ENCODE assay signal across 19 cellular contexts in the genomic region with DNA sequence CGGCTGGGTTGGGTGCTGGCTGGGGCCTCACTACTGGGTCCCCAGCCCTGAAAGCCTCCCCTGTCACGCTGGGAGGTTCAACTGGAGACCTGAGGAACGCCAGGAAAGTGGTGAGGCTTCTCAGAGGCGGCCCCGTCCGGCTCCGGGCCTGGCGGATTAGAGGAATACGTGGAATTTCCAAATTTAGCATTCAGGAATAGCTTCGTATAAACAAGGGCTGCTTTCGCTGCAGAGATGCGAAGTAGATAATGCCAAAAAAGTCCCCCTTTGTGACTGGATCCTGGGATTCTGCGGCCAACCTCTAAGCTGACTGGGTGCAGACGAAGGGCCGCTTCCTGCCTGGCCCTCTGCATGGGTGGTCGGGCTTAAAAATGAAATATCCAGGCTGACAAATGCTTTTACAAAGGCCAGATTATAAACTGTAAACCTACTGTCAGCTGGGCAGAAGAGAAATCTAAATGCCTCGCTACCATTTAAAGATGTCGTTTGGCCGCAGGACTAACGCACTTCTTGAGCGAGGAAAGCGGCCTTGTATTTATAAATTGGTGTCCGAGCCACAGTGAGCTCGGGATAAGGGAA.
A peak's percentile ranks its signal among the peaks of the same experiment; 100 is the strongest.
DNase-seq lines count a peak whose midpoint lies in the region; ATAC-seq and TF ChIP-seq lines count a peak whose summit lies in the region.
"Had no signal": no experiment of that assay in that cellular context is flagged by ENCODE, and none has a peak within 500 bp of the region (broad histone marks: within the 10 kb centered on the region; RNA-seq: fewer than 3 reads in every experiment).

No MANE protein-coding gene starts in this region.

- no peaks in the 10 kb centered on the region for H3K4me1 Mint-ChIP-seq in CD8-positive, alpha-beta T cell (ENCODE audit: low read depth)

- H2AFZ ChIP-seq in mesenchymal stem cell (ENCODE audit: low read depth, low read length) (no peak overlapping the region), MM.1S (ENCODE audit: low read length) (no peak overlapping the region)

- no peaks in the 10 kb centered on the region for H3K79me1 ChIP-seq in mesenchymal stem cell (replicated peaks; ENCODE audit: low read length, poor library complexity, severe bottlenecking)

- H3K14ac ChIP-seq in mesenchymal stem cell (ENCODE audit: low read length in 2 of 2), result no peak overlapping the region

- H3K9me2 ChIP-seq in MM.1S (replicated peaks; ENCODE audit: insufficient read depth, low read length), result no peaks in the 10 kb centered on the region

- no peak overlapping the region for H2BK120ac ChIP-seq in mesenchymal stem cell (ENCODE audit: low read depth, low read length)

- no peak for ATAC-seq in CD8-positive, alpha-beta T cell
- ATAC-seq in HG03135 (IDR thresholded peaks at IDR 0.05; ENCODE audit: unreplicated experiment) (no peak), HG02759 (IDR thresholded peaks at IDR 0.05; ENCODE audit: unreplicated experiment) (no peak)

- H4K20me1 ChIP-seq in MM.1S (ENCODE audit: insufficient read depth, low read length), result no peaks in the 10 kb centered on the region

- CTCF ChIA-PET in CD8-positive, alpha-beta T cell (lab: Charles Lee), result no interaction called here

- POLR2A ChIA-PET in CD8-positive, alpha-beta T cell (lab: Charles Lee), result no interaction called here

- 33% methylated on average over 16 of the region's 24 CpGs for WGBS in esophagus muscularis mucosa
- 87% methylated on average over 22 of the region's 24 CpGs for WGBS in mesenchymal stem cell

- H3K36me3 ChIP-seq in esophagus muscularis mucosa (no peaks in the 10 kb centered on the region), mesenchymal stem cell (ENCODE audit: control insufficient read depth in 1 of 2, insufficient read depth in 2 of 2, low read depth in 1 of 2, low read length in 2 of 2) (no peaks in the 10 kb centered on the region), rectal smooth muscle tissue (ENCODE audit: control insufficient read depth, insufficient read depth, low read length) (no peaks in the 10 kb centered on the region), MM.1S (replicated peaks; ENCODE audit: insufficient read depth, low read length) (no peaks in the 10 kb centered on the region)
- no peaks in the 10 kb centered on the region for H3K36me3 ChIP-seq in CD8-positive, alpha-beta T cell (ENCODE audit: insufficient read depth, low read length)

- H4K91ac ChIP-seq in mesenchymal stem cell (ENCODE audit: low read length), result no peak overlapping the region

- no peak overlapping the region for H2BK12ac ChIP-seq in mesenchymal stem cell (ENCODE audit: low read length in 2 of 2)

- H3K27ac Mint-ChIP-seq in CD8-positive, alpha-beta T cell, result no peak overlapping the region
- H3K27ac Mint-ChIP-seq: HFFc6 had no signal

- intact Hi-C loops in esophagus muscularis mucosa (cut with DNase I), result no loop called here
- intact Hi-C loops in CD8-positive, alpha-beta T cell (cut with DNase I, micrococcal nuclease), result no loop called here

- H3K4me3 ChIP-seq in esophagus muscularis mucosa, result peak overlapping the region in 2 of 4 donors; percentile 20 to 22
- no peak overlapping the region for H3K4me3 ChIP-seq in mesenchymal stem cell (ENCODE audit: insufficient read depth in 1 of 2, low read depth in 1 of 2, low read length in 2 of 2)
- H3K4me3 ChIP-seq in rectal smooth muscle tissue (ENCODE audit: low read length), result no peak overlapping the region
- no peak overlapping the region for H3K4me3 ChIP-seq in CD8-positive, alpha-beta T cell (ENCODE audit: low read depth, low read length)
- no peak overlapping the region for H3K4me3 ChIP-seq in MM.1S (ENCODE audit: low read length)

- no peak overlapping the region for H3K4me2 ChIP-seq in mesenchymal stem cell (ENCODE audit: low read length, poor library complexity, severe bottlenecking)
- no peak overlapping the region for H3K4me2 ChIP-seq in MM.1S (ENCODE audit: low read depth, low read length)
- H3K4me2 ChIP-seq: KMS-11 had no signal

- H3K4me1 ChIP-seq in esophagus muscularis mucosa, result peaks cover 5 to 31% (median 29%) of the 10 kb centered on the region in 4 donors
- no peaks in the 10 kb centered on the region for H3K4me1 ChIP-seq in mesenchymal stem cell (ENCODE audit: control insufficient read depth, insufficient read depth, low read depth, low read length)
- H3K4me1 ChIP-seq in rectal smooth muscle tissue (ENCODE audit: control insufficient read depth, insufficient read depth, low read length), result peaks cover 27% of the 10 kb centered on the region
- no peaks in the 10 kb centered on the region for H3K4me1 ChIP-seq in CD8-positive, alpha-beta T cell (ENCODE audit: insufficient read depth, low read length)
- no peaks in the 10 kb centered on the region for H3K4me1 ChIP-seq in MM.1S (ENCODE audit: low read length)

- H3F3A ChIP-seq in MM.1S (ENCODE audit: insufficient read depth, low read length), result no peaks in the 10 kb centered on the region

- TF ChIP-seq CTCF in esophagus muscularis mucosa (IDR thresholded peaks at IDR 0.05) (no peak), MM.1S (IDR thresholded peaks at IDR 0.05; ENCODE audit: low read length) (no peak)
- no peak for TF ChIP-seq CTCF in CD8-positive, alpha-beta T cell (IDR thresholded peaks at IDR 0.05)

- TF ChIP-seq POLR2A in esophagus muscularis mucosa (IDR thresholded peaks at IDR 0.05; ENCODE audit: low read depth), result no peak

- H4K8ac ChIP-seq in mesenchymal stem cell (ENCODE audit: low read length), result no peak overlapping the region

- peak overlapping the region; percentile 46 for H2BK15ac ChIP-seq in mesenchymal stem cell (ENCODE audit: low read depth, poor library complexity, severe bottlenecking)

- no peak overlapping the region for H2BK5ac ChIP-seq in mesenchymal stem cell (ENCODE audit: low read depth, low read length, poor library complexity, severe bottlenecking)

- no peak overlapping the region for H2AK5ac ChIP-seq in mesenchymal stem cell (ENCODE audit: low read length, severe bottlenecking)

- H3K79me2 ChIP-seq in MM.1S (ENCODE audit: low read length), result no peaks in the 10 kb centered on the region

- H3K9me3 ChIP-seq in esophagus muscularis mucosa, result no peaks in the 10 kb centered on the region
- no peaks in the 10 kb centered on the region for H3K9me3 ChIP-seq in mesenchymal stem cell (ENCODE audit: control insufficient read depth, low read length)
- H3K9me3 ChIP-seq in CD8-positive, alpha-beta T cell (ENCODE audit: low read length), result no peaks in the 10 kb centered on the region
- H3K9me3 ChIP-seq in MM.1S (replicated peaks; ENCODE audit: insufficient read depth, low read length), result no peaks in the 10 kb centered on the region

- H3K4ac ChIP-seq in mesenchymal stem cell (ENCODE audit: low read depth in 1 of 2, low read length in 2 of 2), result no peak overlapping the region

- H3K27me3 ChIP-seq in esophagus muscularis mucosa, result no peaks in the 10 kb centered on the region
- peaks cover 0 to 56% of the 10 kb centered on the region in 2 experiments for H3K27me3 ChIP-seq in mesenchymal stem cell (ENCODE audit: control insufficient read depth in 1 of 2, insufficient read depth in 1 of 2, low read length in 2 of 2)
- no peaks in the 10 kb centered on the region for H3K27me3 ChIP-seq in rectal smooth muscle tissue (ENCODE audit: control insufficient read depth, insufficient read depth, low read length)
- no peaks in the 10 kb centered on the region for H3K27me3 ChIP-seq in CD8-positive, alpha-beta T cell (ENCODE audit: insufficient read depth, low read length)
- H3K27me3 ChIP-seq in MM.1S (replicated peaks; ENCODE audit: insufficient read depth, low read length), result peaks cover 42% of the 10 kb centered on the region

- no peak overlapping the region for H3K23ac ChIP-seq in mesenchymal stem cell (ENCODE audit: low read length in 2 of 2)

- H3K4me3 Mint-ChIP-seq in CD8-positive, alpha-beta T cell, result no peak overlapping the region
- H3K4me3 Mint-ChIP-seq: HFFc6 had no signal

- no peak for TF ChIP-seq EP300 in esophagus muscularis mucosa (IDR thresholded peaks at IDR 0.05)

- H3K27me3 Mint-ChIP-seq in CD8-positive, alpha-beta T cell (ENCODE audit: low read depth), result peaks cover 17% of the 10 kb centered on the region

- no peaks in the 10 kb centered on the region for H3K36me3 Mint-ChIP-seq in CD8-positive, alpha-beta T cell

- no peak overlapping the region for H3K9ac ChIP-seq in mesenchymal stem cell (ENCODE audit: low read length)
- H3K9ac ChIP-seq in rectal smooth muscle tissue (ENCODE audit: low read length), result no peak overlapping the region
- H3K9ac ChIP-seq in MM.1S (ENCODE audit: low read length), result no peak overlapping the region
- H3K9ac ChIP-seq: KMS-11 had no signal

- no peak overlapping the region for H3K18ac ChIP-seq in mesenchymal stem cell (ENCODE audit: low read depth in 1 of 2, low read length in 2 of 2)

- DNase-seq in AG08396 (ENCODE audit: low spot score) (peak; percentile 28), esophagus muscularis mucosa (ENCODE audit: extremely low spot score) (no peak), mesenchymal stem cell (no peak), MM.1S (no peak)
- no peak for DNase-seq in CD8-positive, alpha-beta T cell
- DNase-seq: 8988T, C1 segment of cervical spinal cord, COR-L47, HFFc6, NCI-H1092 treated with DMSO at 0.1 percent for 48 hours, NCI-H1694, NCI-H345, NCI-H526 treated with DMSO at 0.1 percent for 48 hours, OCI-M1 had no signal

- no peaks in the 10 kb centered on the region for H3K9me3 Mint-ChIP-seq in CD8-positive, alpha-beta T cell
- H3K9me3 Mint-ChIP-seq: HFFc6 had no signal

- H3K27ac ChIP-seq in esophagus muscularis mucosa (replicated peaks in 1 of 4), result peak overlapping the region; percentile 89 to 91 (median 90)
- H3K27ac ChIP-seq in mesenchymal stem cell (ENCODE audit: low read length, poor library complexity, severe bottlenecking), result no peak overlapping the region
- peak overlapping the region; percentile 94 for H3K27ac ChIP-seq in rectal smooth muscle tissue (ENCODE audit: low read depth, low read length)
- no peak overlapping the region for H3K27ac ChIP-seq in CD8-positive, alpha-beta T cell (ENCODE audit: low read depth, low read length)
- H3K27ac ChIP-seq in MM.1S (ENCODE audit: low read length), result no peak overlapping the region
- H3K27ac ChIP-seq: KMS-11, RWPE1 had no signal

Comparison
In these comparisons a context has a peak if more than half of its experiments do, and no peak if none do; other contexts are left out.
1. H3K27ac ChIP-seq: peak in esophagus muscularis mucosa (4 of 4) and rectal smooth muscle tissue (single experiment); none in mesenchymal stem cell (single experiment), CD8-positive, alpha-beta T cell (single experiment) and MM.1S (single experiment).